Comparison of ENCODE assay signal across 11 cellular contexts in genomic region chr1:226310637-226311195, GRCh38. TPM values are rescaled to one million over a fixed set of nuclear protein-coding genes. Genes with fewer than 3 reads are reported as not detected.
A peak's percentile ranks its signal among the peaks of the same experiment; 100 is the strongest.
DNase-seq lines count a peak whose midpoint lies in the region; FAIRE-seq and TF ChIP-seq lines count a peak whose summit lies in the region.
"Had no signal": no experiment of that assay in that cellular context is flagged by ENCODE, and none has a peak within 500 bp of the region (broad histone marks: within the 10 kb centered on the region; RNA-seq: fewer than 3 reads in every experiment).

No MANE protein-coding gene starts in this region.

- H3K27ac ChIP-seq in breast epithelium (no peak overlapping the region), esophagus (ENCODE audit: low read depth in 2 of 2, low read length in 1 of 2) (peak overlapping the region; percentile 29 to 55)

- DNase-seq in MCF 10A (ENCODE audit: unreplicated experiment): peak; percentile 81
- DNase-seq in breast epithelium (ENCODE audit: low spot score in 2 of 2): no peak
- peak; percentile 93 for DNase-seq in NCI-H82 (lab: John Stamatoyannopoulos, UW)
- DNase-seq in urothelium cell line (ENCODE audit: low spot score): peak; percentile 18
- no peak for DNase-seq in NCI-H1417 (lab: John Stamatoyannopoulos, UW)
- no peak for DNase-seq in NCI-H1694 treated with DMSO at 0.1 percent for 48 hours (lab: John Stamatoyannopoulos, UW)
- no peak for DNase-seq in activated CD4-positive, alpha-beta T cell treated with anti-CD3 and anti-CD28 coated beads, Interleukin-2, amount 50 U/mL, for 48 hours
- DNase-seq: retina had no signal

- TF ChIP-seq CTCF in MCF 10A (IDR thresholded peaks at IDR 0.05; ENCODE audit: unreplicated experiment) (no peak), breast epithelium (IDR thresholded peaks at IDR 0.05) (no peak)

- H3K4me1 Mint-ChIP-seq in MCF 10A (ENCODE audit: insufficient read depth, unreplicated experiment): peaks cover 24% of the 10 kb centered on the region

- no peaks in the 10 kb centered on the region for H3K9me3 Mint-ChIP-seq in MCF 10A (ENCODE audit: unreplicated experiment)

- no TSS peak for BruUV-seq in MCF 10A (replicated peaks; lab: Mats Ljungman, UMichigan)

- no peak overlapping the region for H3K4me3 Mint-ChIP-seq in MCF 10A (ENCODE audit: unreplicated experiment)

- H3K36me3 Mint-ChIP-seq in MCF 10A (ENCODE audit: insufficient read depth, unreplicated experiment): no peaks in the 10 kb centered on the region

- CTCF ChIA-PET in MCF 10A (lab: Yijun Ruan, JAX): interaction anchor here (0.7 to 3.8 kb wide), 16 partner anchors 11 to 356 kb away, joined by 3 to 33 read pairs (median 4); partner anchors contain the start of gene PARP1

- H3K9me3 ChIP-seq in breast epithelium (no peaks in the 10 kb centered on the region), esophagus (ENCODE audit: control insufficient read depth in 2 of 2, insufficient read depth in 1 of 2, low read depth in 1 of 2, low read length in 1 of 2) (no peaks in the 10 kb centered on the region)

- no peak for FAIRE-seq in urothelium cell line (lab: Jason Lieb, UNC)
- FAIRE-seq: astrocyte had no signal

- no peaks in the 10 kb centered on the region for H3K27me3 Mint-ChIP-seq in MCF 10A (ENCODE audit: insufficient read depth, unreplicated experiment)

- TF ChIP-seq POLR2A in breast epithelium (IDR thresholded peaks at IDR 0.05): no peak

- intact Hi-C loops in MCF 10A (cut with micrococcal nuclease) (no loop called here), breast epithelium (cut with DNase I; ENCODE audit: low total_unique reads) (no loop called here)

- H3K27ac Mint-ChIP-seq in MCF 10A (ENCODE audit: low read depth, unreplicated experiment): no peak overlapping the region

- H3K27me3 ChIP-seq in breast epithelium (no peaks in the 10 kb centered on the region), esophagus (ENCODE audit: control insufficient read depth in 1 of 2, insufficient read depth in 2 of 2, low read length in 2 of 2) (no peaks in the 10 kb centered on the region)

- no peak overlapping the region for H3K4me3 ChIP-seq in breast epithelium
- no peak overlapping the region for H3K4me3 ChIP-seq in esophagus (ENCODE audit: low read depth in 1 of 2, low read length in 2 of 2)
- H3K4me3 ChIP-seq: lung had no signal

- H3K36me3 ChIP-seq in breast epithelium (no peaks in the 10 kb centered on the region), esophagus (ENCODE audit: control insufficient read depth in 2 of 2, insufficient read depth in 2 of 2, low read length in 1 of 2) (no peaks in the 10 kb centered on the region)

- WGBS in esophagus, 2 donors: 64 to 69% methylated on average over 2 of the region's 2 CpGs

- POLR2A ChIA-PET in MCF 10A (lab: Yijun Ruan, JAX): interaction anchor here (1.1 to 3.9 kb wide), 15 partner anchors 13 to 248 kb away, joined by 3 to 48 read pairs (median 6); partner anchors contain the start of genes ACBD3, H3-3A and PARP1

- H3K4me1 ChIP-seq in breast epithelium (no peaks in the 10 kb centered on the region), esophagus (ENCODE audit: control insufficient read depth in 2 of 2, insufficient read depth in 2 of 2, low read length in 1 of 2) (peaks cover 3 to 4% of the 10 kb centered on the region in 2 donors)

RNA-seq across cellular contexts. Expression of gene LIN9, which starts 1.8 kb away (rescaled TPM):
- total RNA-seq in MCF 10A (2022): 10.3 and 10.4 TPM in 2 replicates
- total RNA-seq in breast epithelium: 1 to 10 TPM; 1.9 to 5.6 (median 2.6) TPM
- 1 to 10 TPM; 2.0 to 2.1 TPM for polyA plus RNA-seq in esophagus

Comparison
In these comparisons a context has a peak if more than half of its experiments do, and no peak if none do; other contexts are left out.
1. DNase-seq: peak in MCF 10A (single experiment), NCI-H82 (single experiment) and urothelium cell line (single experiment); none in breast epithelium (0 of 2), NCI-H1417 (0 of 3), NCI-H1694 treated with DMSO at 0.1 percent for 48 hours (single experiment) and activated CD4-positive, alpha-beta T cell treated with anti-CD3 and anti-CD28 coated beads, Interleukin-2, amount 50 U/mL, for 48 hours (0 of 2).
2. H3K27ac ChIP-seq: peak in esophagus (2 of 2); none in breast epithelium (0 of 2).